10 cellular contexts compared by ENCODE assay signal in the genomic region with DNA sequence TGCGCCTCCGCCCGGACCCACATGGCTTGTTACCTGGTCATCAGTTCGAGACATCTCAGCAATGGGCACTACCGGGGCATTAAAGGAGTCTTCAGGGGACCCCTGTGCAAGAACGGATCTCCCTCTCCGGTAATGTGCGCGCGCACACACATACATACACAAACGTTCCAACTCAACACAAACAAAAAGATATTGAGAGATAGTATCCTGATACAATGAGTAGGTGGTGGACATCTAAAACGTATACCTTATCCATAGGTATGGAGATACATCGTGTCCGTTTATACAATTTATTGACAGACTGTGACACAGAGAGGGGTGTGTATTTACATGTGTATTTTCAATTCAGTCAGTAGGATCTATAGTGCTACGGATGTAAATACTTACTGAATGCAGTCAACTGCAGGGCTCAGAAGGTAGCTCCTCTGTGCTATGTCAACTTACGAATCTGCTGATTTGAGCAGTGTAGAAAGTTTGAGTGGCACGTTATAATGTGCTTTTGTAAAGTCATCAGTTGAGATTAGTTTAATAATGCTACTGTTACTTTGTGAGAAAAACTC. TPM values are rescaled to one million over a fixed set of nuclear protein-coding genes. Genes with fewer than 3 reads are reported as not detected.
DNase-seq lines count a peak whose midpoint lies in the region; ATAC-seq and TF ChIP-seq lines count a peak whose summit lies in the region.
"Had no signal": no experiment of that assay in that cellular context is flagged by ENCODE, and none has a peak within 500 bp of the region (broad histone marks: within the 10 kb centered on the region; RNA-seq: fewer than 3 reads in every experiment).

No MANE protein-coding gene starts in this region.

- H3K27ac ChIP-seq in HEK293 (ENCODE audit: extremely low read depth, low read depth, low read length) (no peak overlapping the region), SJCRH30 (no peak overlapping the region), iPS DF 6.9 (ENCODE audit: low read length) (no peak overlapping the region), gastrocnemius medialis (no peak overlapping the region)
- H3K27ac ChIP-seq: colonic mucosa had no signal

- no peaks in the 10 kb centered on the region for H3K4me1 ChIP-seq in HEK293 (ENCODE audit: control insufficient read depth, insufficient read depth, low read length)
- 0 out of 2 replicates have a peak, but pooled peaks cover 2% of the 10 kb centered on the region for H3K4me1 ChIP-seq in SJCRH30
- no peaks in the 10 kb centered on the region for H3K4me1 ChIP-seq in iPS DF 6.9 (ENCODE audit: control insufficient read depth, insufficient read depth, low read length)
- peaks cover 4 to 11% of the 10 kb centered on the region in 2 donors for H3K4me1 ChIP-seq in gastrocnemius medialis

- H3K27me3 ChIP-seq in SJCRH30 (no peaks in the 10 kb centered on the region; the same call in 1 of the 2 replicates), iPS DF 6.9 (ENCODE audit: control insufficient read depth, insufficient read depth, low read length) (peaks cover 10% of the 10 kb centered on the region; the same call in 1 of the 2 replicates), gastrocnemius medialis (peaks cover 37 to 50% (median 41%) of the 10 kb centered on the region in 3 donors)

- no peak for ATAC-seq in gastrocnemius medialis

- no peaks in the 10 kb centered on the region for H3K9me3 ChIP-seq in HEK293 (ENCODE audit: control insufficient read depth, insufficient read depth, low read depth, low read length)
- H3K9me3 ChIP-seq in SJCRH30 (replicated peaks) = no peaks in the 10 kb centered on the region
- H3K9me3 ChIP-seq in iPS DF 6.9 (ENCODE audit: control insufficient read depth, insufficient read depth, low read length) = no peaks in the 10 kb centered on the region
- no peaks in the 10 kb centered on the region for H3K9me3 ChIP-seq in gastrocnemius medialis
- H3K9me3 ChIP-seq: colonic mucosa, MG63 had no signal

- H3K4me3 ChIP-seq in HEK293 (ENCODE audit: low read depth, low read length) = peak overlapping the region; percentile 36
- peak overlapping the region; percentile 59 for H3K4me3 ChIP-seq in SJCRH30
- peak overlapping the region; percentile 42; the same call in 1 of the 2 replicates for H3K4me3 ChIP-seq in iPS DF 6.9 (ENCODE audit: low read length)
- peak overlapping the region; percentile 51 for H3K4me3 ChIP-seq in retinal pigment epithelial cell (ENCODE audit: low read length)
- no peak overlapping the region for H3K4me3 ChIP-seq in gastrocnemius medialis

- no CpG with 5 or more reads among the region's 17 CpGs for WGBS in iPS DF 6.9 (ENCODE audit: insufficient coverage, insufficient read length)

- in situ Hi-C loops in gastrocnemius medialis (cut with MboI; ENCODE audit: low sequenced_read_pairs in 4 of 4) = no loop called here

- TF ChIP-seq CTCF in HEK293 (tag by site-specific recombination; IDR thresholded peaks at IDR 0.05) (no peak), retinal pigment epithelial cell (conservative IDR thresholded peaks at IDR 0.05; ENCODE audit: low read depth, low read length) (no peak), gastrocnemius medialis (IDR thresholded peaks at IDR 0.05 in 4 of 5, conservative IDR thresholded peaks at IDR 0.05 in 1 of 5) (no peak)

- DNase-seq in SJCRH30 (peak in 1 of 2 experiments; percentile 52), iPS DF 6.9 (ENCODE audit: low read depth, low spot score) (no peak), retinal pigment epithelial cell (ENCODE audit: low read depth) (no peak), NCI-H2107 (lab: John Stamatoyannopoulos, UW) (no peak), HCEC 1CT (no peak), gastrocnemius medialis (no peak)
- DNase-seq: colonic mucosa had no signal

- H3K36me3 ChIP-seq in HEK293 (ENCODE audit: control insufficient read depth in 2 of 2, insufficient read depth in 1 of 2, low read length in 2 of 2) (no peaks in the 10 kb centered on the region), SJCRH30 (no peaks in the 10 kb centered on the region), iPS DF 6.9 (ENCODE audit: control insufficient read depth, insufficient read depth, low read length) (no peaks in the 10 kb centered on the region), gastrocnemius medialis (no peaks in the 10 kb centered on the region)
- H3K36me3 ChIP-seq: colonic mucosa, MG63 had no signal

- POLR2A ChIA-PET in HEK293 (lab: Yijun Ruan, JAX) = interaction anchor here (0.6 kb wide), 1 partner anchor 658 kb away, joined by 4 read pairs; no protein-coding TSS in a partner anchor

- intact Hi-C loops in gastrocnemius medialis (cut with DNase I; ENCODE audit: low total_unique reads) = no loop called here

- TF ChIP-seq POLR2A in gastrocnemius medialis (IDR thresholded peaks at IDR 0.05) = no peak

- CTCF ChIA-PET in HEK293 (lab: Yijun Ruan, JAX) = no interaction called here

TF ChIP-seq in HEK293, 187 proteins besides CTCF, POLR2A, EP300 and RAD21 (continues in another document):
- TF ChIP-seq ZBTB1 (tag by site-specific recombination; IDR thresholded peaks at IDR 0.05) = no peak
- no peak for TF ChIP-seq ZNF155 (tag by site-specific recombination; IDR thresholded peaks at IDR 0.05)
- no peak for TF ChIP-seq WT1 (tag by site-specific recombination; IDR thresholded peaks at IDR 0.05)
- no peak for TF ChIP-seq ZNF214 (tag by site-specific recombination; IDR thresholded peaks at IDR 0.05; ENCODE audit: borderline replicate concordance)
- TF ChIP-seq, protein P1, sequence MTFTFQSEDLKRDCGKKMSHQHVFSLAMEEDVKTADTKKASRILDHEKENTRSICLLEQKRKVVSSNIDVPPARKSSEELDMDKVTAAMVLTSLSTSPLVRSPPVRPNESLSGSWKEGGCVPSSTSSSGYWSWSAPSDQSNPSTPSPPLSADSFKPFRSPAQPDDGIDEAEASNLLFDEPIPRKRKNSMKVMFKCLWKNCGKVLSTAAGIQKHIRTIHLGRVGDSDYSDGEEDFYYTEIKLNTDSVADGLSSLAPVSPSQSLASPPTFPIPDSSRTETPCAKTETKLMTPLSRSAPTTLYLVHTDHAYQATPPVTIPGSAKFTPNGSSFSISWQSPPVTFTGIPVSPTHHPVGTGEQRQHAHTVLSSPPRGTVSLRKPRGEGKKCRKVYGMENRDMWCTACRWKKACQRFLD (tag by site-specific recombination; IDR thresholded peaks at IDR 0.05) = no peak
- TF ChIP-seq ZFP69B (tag by site-specific recombination; IDR thresholded peaks at IDR 0.05) = no peak
- TF ChIP-seq ZNF423 (tag by site-specific recombination; IDR thresholded peaks at IDR 0.05) = no peak
- TF ChIP-seq, protein P2, sequence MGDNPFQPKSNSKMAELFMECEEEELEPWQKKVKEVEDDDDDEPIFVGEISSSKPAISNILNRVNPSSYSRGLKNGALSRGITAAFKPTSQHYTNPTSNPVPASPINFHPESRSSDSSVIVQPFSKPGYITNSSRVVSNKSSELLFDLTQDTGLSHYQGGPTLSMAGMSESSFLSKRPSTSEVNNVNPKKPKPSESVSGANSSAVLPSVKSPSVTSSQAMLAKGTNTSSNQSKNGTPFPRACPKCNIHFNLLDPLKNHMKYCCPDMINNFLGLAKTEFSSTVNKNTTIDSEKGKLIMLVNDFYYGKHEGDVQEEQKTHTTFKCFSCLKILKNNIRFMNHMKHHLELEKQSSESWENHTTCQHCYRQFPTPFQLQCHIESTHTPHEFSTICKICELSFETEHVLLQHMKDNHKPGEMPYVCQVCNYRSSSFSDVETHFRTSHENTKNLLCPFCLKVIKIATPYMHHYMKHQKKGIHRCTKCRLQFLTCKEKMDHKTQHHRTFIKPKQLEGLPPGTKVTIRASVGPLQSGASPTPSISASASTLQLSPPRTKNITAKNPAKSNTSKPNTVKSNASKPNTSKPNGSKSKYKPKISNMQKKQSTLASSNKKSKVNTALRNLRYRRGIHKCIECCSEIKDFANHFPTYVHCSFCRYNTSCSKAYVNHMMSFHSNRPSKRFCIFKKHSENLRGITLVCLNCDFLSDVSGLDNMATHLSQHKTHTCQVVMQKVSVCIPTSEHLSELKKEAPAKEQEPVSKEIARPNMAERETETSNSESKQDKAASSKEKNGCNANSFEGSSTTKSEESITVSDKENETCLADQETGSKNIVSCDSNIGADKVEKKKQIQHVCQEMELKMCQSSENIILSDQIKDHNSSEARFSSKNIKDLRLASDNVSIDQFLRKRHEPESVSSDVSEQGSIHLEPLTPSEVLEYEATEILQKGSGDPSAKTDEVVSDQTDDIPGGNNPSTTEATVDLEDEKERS (tag by site-specific recombination; IDR thresholded peaks at IDR 0.05) = no peak
- TF ChIP-seq OVOL3 (tag by site-specific recombination; IDR thresholded peaks at IDR 0.05) = no peak
- TF ChIP-seq KLF16 (tag by site-specific recombination; IDR thresholded peaks at IDR 0.05) = no peak
- no peak for TF ChIP-seq ZNF610 (tag by site-specific recombination; IDR thresholded peaks at IDR 0.05; ENCODE audit: borderline replicate concordance)
- TF ChIP-seq ZFP37 (tag by site-specific recombination; IDR thresholded peaks at IDR 0.05) = no peak
- TF ChIP-seq ZFHX2 (tag by site-specific recombination; conservative IDR thresholded peaks at IDR 0.05) = no peak
- TF ChIP-seq, protein P3, sequence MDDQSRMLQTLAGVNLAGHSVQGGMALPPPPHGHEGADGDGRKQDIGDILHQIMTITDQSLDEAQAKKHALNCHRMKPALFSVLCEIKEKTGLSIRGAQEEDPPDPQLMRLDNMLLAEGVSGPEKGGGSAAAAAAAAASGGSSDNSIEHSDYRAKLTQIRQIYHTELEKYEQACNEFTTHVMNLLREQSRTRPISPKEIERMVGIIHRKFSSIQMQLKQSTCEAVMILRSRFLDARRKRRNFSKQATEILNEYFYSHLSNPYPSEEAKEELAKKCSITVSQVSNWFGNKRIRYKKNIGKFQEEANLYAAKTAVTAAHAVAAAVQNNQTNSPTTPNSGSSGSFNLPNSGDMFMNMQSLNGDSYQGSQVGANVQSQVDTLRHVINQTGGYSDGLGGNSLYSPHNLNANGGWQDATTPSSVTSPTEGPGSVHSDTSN (CRISPR knock-in tag; IDR thresholded peaks at IDR 0.05) = no peak
- TF ChIP-seq EGR2 (tag by site-specific recombination; IDR thresholded peaks at IDR 0.05; ENCODE audit: low read depth) = no peak

RNA-seq across cellular contexts. Expression of gene ZNF804B, which starts 0.5 kb away (rescaled TPM):
- total RNA-seq in SJCRH30 (2014; rRNA removed; shearing (Covaris generic)) = 0.04 and 0.05 TPM in 2 replicates
- not detected for total RNA-seq in gastrocnemius medialis
- total RNA-seq: colonic mucosa; T-helper 2 cell treated with Interferon-gamma antibody and Interleukin-4, amounts not matched to agents 100 ng/mL and 5 ng/mL, for 36 hours had no signal

RNA-seq across cellular contexts. Expression of gene TEX47, which starts 35.5 kb away (rescaled TPM):
- total RNA-seq in SJCRH30 (2014; rRNA removed; shearing (Covaris generic)) = not detected in 2 replicates
- not detected for total RNA-seq in gastrocnemius medialis
- total RNA-seq: colonic mucosa; T-helper 2 cell treated with Interferon-gamma antibody and Interleukin-4, amounts not matched to agents 100 ng/mL and 5 ng/mL, for 36 hours had no signal

Comparison
In these comparisons a context has a peak if more than half of its experiments do, and no peak if none do; other contexts are left out.
1. H3K4me3 ChIP-seq: peak in HEK293 (single experiment), SJCRH30 (single experiment), iPS DF 6.9 (single experiment) and retinal pigment epithelial cell (single experiment); none in gastrocnemius medialis (0 of 4).